In the genomic region with DNA sequence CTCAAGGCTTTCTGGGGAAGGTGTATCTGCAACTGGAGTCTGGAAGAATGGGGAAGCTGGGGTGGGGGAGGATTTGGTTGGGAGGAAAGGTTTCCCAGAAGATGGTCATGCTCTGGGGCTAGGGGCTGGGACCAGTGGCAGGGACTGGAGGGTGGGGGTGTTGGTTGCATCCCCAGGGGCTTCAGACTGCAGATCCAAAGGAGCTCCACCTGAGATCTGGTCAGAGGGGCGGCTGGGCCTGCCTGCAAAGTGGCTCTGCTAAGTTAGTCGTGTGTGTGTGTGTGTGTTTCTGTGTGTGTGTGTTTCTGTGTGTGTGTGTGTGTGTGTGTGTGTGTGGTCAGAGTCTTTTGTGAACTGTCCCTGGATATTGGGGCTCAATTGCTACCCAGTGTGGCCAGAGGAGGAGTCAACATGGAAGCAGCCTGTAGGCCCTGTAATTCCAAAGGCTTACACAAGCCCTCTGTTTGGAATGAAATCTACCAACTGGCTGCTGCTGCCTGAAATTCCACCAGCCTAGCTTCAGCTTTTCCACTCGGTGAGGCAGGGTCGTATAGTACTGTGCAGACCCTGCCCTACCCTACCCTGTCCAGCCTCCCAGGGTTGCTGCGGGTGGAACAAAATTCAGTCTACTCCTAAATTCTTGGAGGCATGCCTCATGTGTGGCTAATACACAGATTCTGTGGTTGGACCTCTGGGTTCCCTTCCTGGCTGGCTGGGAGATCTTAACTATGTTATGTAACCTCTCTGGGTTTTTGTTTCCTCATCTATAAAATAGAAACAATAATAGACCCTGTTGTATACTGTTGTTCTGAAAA, we compare ENCODE assay signal across 13 cellular contexts. TPM values are rescaled to one million over a fixed set of nuclear protein-coding genes. Genes with fewer than 3 reads are reported as not detected.
A peak's percentile ranks its signal among the peaks of the same experiment; 100 is the strongest.
DNase-seq lines count a peak whose midpoint lies in the region; ATAC-seq and TF ChIP-seq lines count a peak whose summit lies in the region.
"Had no signal": no experiment of that assay in that cellular context is flagged by ENCODE, and none has a peak within 500 bp of the region (broad histone marks: within the 10 kb centered on the region; RNA-seq: fewer than 3 reads in every experiment).

No MANE protein-coding gene starts in this region.

- H3K36me3 ChIP-seq in left ventricle myocardium inferior (no peaks in the 10 kb centered on the region), vagina (no peaks in the 10 kb centered on the region)
- H3K36me3 ChIP-seq: SJCRH30 had no signal

- intact Hi-C loops in left ventricle myocardium inferior (cut with micrococcal nuclease) (no loop called here), Right ventricle myocardium inferior (cut with DNase I) (loop anchor here (2.0 kb wide), 1 partner anchor 13 kb away; the partner anchor contains the start of gene SYNPO), vagina (cut with DNase I) (no loop called here), sciatic nerve (cut with DNase I) (no loop called here)

- TF ChIP-seq CTCF in left ventricle myocardium inferior (IDR thresholded peaks at IDR 0.05; ENCODE audit: borderline replicate concordance): no peak
- no peak for TF ChIP-seq CTCF in coronary artery (IDR thresholded peaks at IDR 0.05)
- no peak for TF ChIP-seq CTCF in vagina (IDR thresholded peaks at IDR 0.05)

- no peaks in the 10 kb centered on the region for H3K27me3 ChIP-seq in left ventricle myocardium inferior (ENCODE audit: low read depth)
- no peaks in the 10 kb centered on the region for H3K27me3 ChIP-seq in vagina
- H3K27me3 ChIP-seq: SJCRH30 had no signal

- H3K27ac ChIP-seq in left ventricle myocardium inferior (replicated peaks): peak overlapping the region; percentile 99
- H3K27ac ChIP-seq in coronary artery: peak overlapping the region; percentile 99 to 100
- H3K27ac ChIP-seq in vagina: peak overlapping the region; percentile 82
- H3K27ac ChIP-seq: SJCRH30 had no signal

- no peak for TF ChIP-seq POLR2A in vagina (IDR thresholded peaks at IDR 0.05)

- H3K9me3 ChIP-seq in left ventricle myocardium inferior (replicated peaks) (no peaks in the 10 kb centered on the region), vagina (no peaks in the 10 kb centered on the region)
- H3K9me3 ChIP-seq: SJCRH30 had no signal

- DNase-seq in left ventricle myocardium inferior (no peak), Right ventricle myocardium inferior (ENCODE audit: missing footprints) (no peak), coronary artery (ENCODE audit: low spot score) (no peak), myocyte (ENCODE audit: low read depth) (peak; percentile 71), vagina (ENCODE audit: extremely low spot score in 2 of 2) (no peak), HT-29 (ENCODE audit: low spot score) (no peak), NCI-H2227 (lab: John Stamatoyannopoulos, UW; ENCODE audit: unreplicated experiment) (no peak), sciatic nerve (ENCODE audit: low spot score) (no peak)
- DNase-seq: activated CD4-positive, alpha-beta T cell treated with anti-CD3 and anti-CD28 coated beads, Interleukin-2, amount 50 U/mL, for 4 hours; activated naive CD8-positive, alpha-beta T cell treated with anti-CD3 and anti-CD28 coated beads, Interleukin-2, amount 10 ng/mL, durations not matched to agents 7 days and 5 days; naive thymus-derived CD4-positive, alpha-beta T cell; NCI-H2171; SJCRH30 had no signal

- peak overlapping the region; percentile 93 for H3K4me3 ChIP-seq in left ventricle myocardium inferior
- peak overlapping the region; percentile 99 for H3K4me3 ChIP-seq in coronary artery
- no peak overlapping the region for H3K4me3 ChIP-seq in vagina
- H3K4me3 ChIP-seq: SJCRH30 had no signal

- H3K4me1 ChIP-seq in left ventricle myocardium inferior: peaks cover 94% of the 10 kb centered on the region
- H3K4me1 ChIP-seq in vagina: peaks cover 68% of the 10 kb centered on the region

- ATAC-seq in Right ventricle myocardium inferior (no peak), sciatic nerve (no peak)
- ATAC-seq: naive thymus-derived CD4-positive, alpha-beta T cell had no signal

RNA-seq across cellular contexts. Expression of gene SYNPO, which starts 12.5 kb away (rescaled TPM):
- total RNA-seq in left ventricle myocardium inferior (715 TPM), Right ventricle myocardium inferior (587 TPM), myocyte (7.8 and 8.1 TPM in 2 replicates), vagina (16.7 TPM), sciatic nerve (179 TPM)
- polyA plus RNA-seq in myocyte (2012): 80.0 TPM
- 0.44 and 0.56 TPM in 2 replicates for total RNA-seq in HT-29 (2014; rRNA removed; shearing (Covaris generic))
- polyA plus RNA-seq: naive thymus-derived CD4-positive, alpha-beta T cell had no signal

RNA-seq across cellular contexts. Expression of gene MYOZ3, which starts 33.1 kb away (rescaled TPM):
- total RNA-seq in left ventricle myocardium inferior: 6.2 TPM
- 5.5 TPM for total RNA-seq in Right ventricle myocardium inferior
- total RNA-seq in myocyte: 0.16 and 0.40 TPM in 2 replicates
- polyA plus RNA-seq in myocyte (2012): 0.14 TPM
- total RNA-seq in vagina: not detected
- not detected in 2 replicates for total RNA-seq in HT-29 (2014; rRNA removed; shearing (Covaris generic))
- 17.9 TPM for total RNA-seq in sciatic nerve
- total RNA-seq: naive thymus-derived CD4-positive, alpha-beta T cell had no signal

Comparison
In these comparisons a context has a peak if more than half of its experiments do, and no peak if none do; other contexts are left out.
1. H3K4me3 ChIP-seq: peak in left ventricle myocardium inferior (single experiment) and coronary artery (single experiment); none in vagina (0 of 2).
2. RNA of gene SYNPO, which starts 12.5 kb away (total RNA-seq): 715 TPM in left ventricle myocardium inferior (single experiment), 587 TPM in Right ventricle myocardium inferior (single experiment) and 179 TPM in sciatic nerve (single experiment); 16.7 TPM in vagina (single experiment), 7.8 to 8.1 TPM in myocyte and 0.44 to 0.56 TPM in HT-29; every median in the first group is over 10 times any median in the second.
3. Peak in every context shown above with its lines, with median percentiles within 50 percentile points of each other: H3K27ac ChIP-seq.